13 cellular contexts compared by ENCODE assay signal in the genomic region with DNA sequence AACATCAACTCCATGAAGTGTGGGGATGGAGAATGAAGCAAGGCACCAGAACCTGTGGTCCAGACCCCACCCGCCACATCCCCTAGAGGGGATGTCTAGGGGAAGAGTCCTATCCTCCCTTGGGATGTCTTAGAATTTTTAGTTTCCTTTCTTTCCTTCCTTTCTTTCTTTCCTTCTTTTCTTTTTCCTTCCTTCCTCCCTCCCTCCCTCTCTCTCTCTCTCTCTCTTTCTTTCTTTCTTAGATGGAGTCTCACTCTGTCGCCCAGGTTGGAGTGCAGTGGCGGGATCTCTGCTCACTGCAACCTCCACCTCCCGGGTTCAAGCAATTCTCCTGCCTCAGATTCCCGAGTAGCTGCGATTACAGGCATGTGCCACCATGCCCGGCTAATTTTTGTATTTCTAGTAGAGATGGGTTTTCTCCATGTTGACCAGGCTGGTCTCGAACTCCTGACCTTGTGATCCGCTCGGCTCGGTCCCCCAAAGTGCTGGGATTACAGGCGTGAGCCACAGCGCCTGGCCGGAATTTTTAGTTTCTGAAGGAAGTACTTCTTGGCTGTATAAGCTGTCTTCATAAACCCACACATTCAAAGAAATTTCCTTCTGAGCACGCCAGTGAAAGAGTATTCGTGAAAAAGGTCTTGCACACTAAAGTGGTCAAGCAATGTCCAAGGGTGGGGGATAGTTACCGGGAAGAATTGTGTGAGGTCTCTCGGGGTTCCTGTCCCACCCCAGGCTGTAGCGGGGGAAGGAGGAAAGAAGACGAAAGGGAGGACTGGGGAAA. TPM values are rescaled to one million over a fixed set of nuclear protein-coding genes. Genes with fewer than 3 reads are reported as not detected.
"Had no signal": no experiment of that assay in that cellular context is flagged by ENCODE, and none has a peak within 500 bp of the region (broad histone marks: within the 10 kb centered on the region; RNA-seq: fewer than 3 reads in every experiment).

No MANE protein-coding gene starts in this region.

- H3K36me3 Mint-ChIP-seq: memory B cell; stimulated activated memory B cell treated with anti-CD40 and anti-IgM and Interleukin-4, amounts not matched to agents 10 μg/mL and 1 μg/mL and 100 μg/mL, for 72 hours had no signal

- ATAC-seq: gastroesophageal sphincter had no signal

- H3K4me1 Mint-ChIP-seq: nephron had no signal

- H3K27me3 Mint-ChIP-seq: central memory CD8-positive, alpha-beta T cell had no signal

- H3K4me3 Mint-ChIP-seq: central memory CD8-positive, alpha-beta T cell; memory B cell; nephron; stimulated activated memory B cell treated with anti-CD40 and anti-IgM and Interleukin-4, amounts not matched to agents 10 μg/mL and 1 μg/mL and 100 μg/mL, for 72 hours had no signal

- H3K27ac Mint-ChIP-seq: memory B cell; nephron; stimulated activated memory B cell treated with anti-CD40 and anti-IgM and Interleukin-4, amounts not matched to agents 10 μg/mL and 1 μg/mL and 100 μg/mL, for 72 hours had no signal

- H3K9me3 Mint-ChIP-seq: central memory CD8-positive, alpha-beta T cell; memory B cell; nephron; stimulated activated memory B cell treated with anti-CD40 and anti-IgM and Interleukin-4, amounts not matched to agents 10 μg/mL and 1 μg/mL and 100 μg/mL, for 72 hours had no signal

- FAIRE-seq: keratinocyte, small intestine had no signal

- H3K4me3 ChIP-seq: gastroesophageal sphincter, left ventricle myocardium inferior, ovary, transverse colon had no signal

- H3K27me3 ChIP-seq: ovary had no signal

- H3K27ac ChIP-seq: epithelial cell of prostate, gastroesophageal sphincter, left ventricle myocardium inferior, ovary, transverse colon, VCaP had no signal

- DNase-seq: cortex of kidney had no signal

- H3K36me3 ChIP-seq: gastroesophageal sphincter, left ventricle myocardium inferior, ovary, transverse colon had no signal

- H3K9me3 ChIP-seq: gastroesophageal sphincter, left ventricle myocardium inferior, ovary, transverse colon had no signal

RNA-seq across cellular contexts. Expression of gene LEFTY2, which starts 20.8 kb away (rescaled TPM):
- polyA plus RNA-seq: keratinocyte had no signal
